In genomic region chr9:132481467-132481866, GRCh38 we compare ENCODE assay signal across 21 cellular contexts.
"Had no signal": no experiment of that assay in that cellular context is flagged by ENCODE, and none has a peak within 500 bp of the region (broad histone marks: within the 10 kb centered on the region; RNA-seq: fewer than 3 reads in every experiment).

No MANE protein-coding gene starts in this region.

- H3K9ac ChIP-seq: parathyroid adenoma had no signal

- H3K27ac Mint-ChIP-seq: dendritic cell treated with granulocyte-macrophage colony-stimulating factor and Interleukin-4, amounts not matched to agents 40 ng/mL and 50 ng/mL, for 4 days; effector memory CD8-positive, alpha-beta T cell; naive B cell; stimulated activated effector memory CD8-positive, alpha-beta T cell treated with anti-CD3 and anti-CD28 coated beads, Interleukin-12 subunit alpha, Interleukin-12 subunit beta, amount 100 ng/mL, for 72 hours had no signal

- DNase-seq: effector memory CD8-positive, alpha-beta T cell; erythroblast; foreskin melanocyte; head of caudate nucleus; left colon; mesendoderm; naive B cell; occipital lobe; right lobe of liver; stimulated activated CD4-positive, alpha-beta T cell treated with anti-CD3 and anti-CD28 coated beads, Interleukin-4, amount 100 ng/mL, for 1 hour; stimulated activated CD8-positive, alpha-beta memory T cell treated with anti-CD3 and anti-CD28 coated beads, Interleukin-4, amount 100 ng/mL, for 48 hours; stimulated activated naive CD8-positive, alpha-beta T cell treated with anti-CD3 and anti-CD28 coated beads, Interleukin-15, Interleukin-2, amounts not matched to agents 100 U/mL and 50 U/mL, for 24 hours; tibial artery; upper lobe of right lung had no signal

- H3K27me3 ChIP-seq: hepatocyte, vagina had no signal

- ATAC-seq: effector memory CD8-positive, alpha-beta T cell; left colon; right lobe of liver; stimulated activated effector memory CD8-positive, alpha-beta T cell treated with anti-CD3 and anti-CD28 coated beads, Interleukin-12 subunit alpha, Interleukin-12 subunit beta, amount 100 ng/mL, for 72 hours; stimulated activated naive CD8-positive, alpha-beta T cell treated with anti-CD3 and anti-CD28 coated beads, Interleukin-15, Interleukin-2, amounts not matched to agents 100 U/mL and 50 U/mL, for 24 hours; upper lobe of right lung had no signal

- H3K4me1 ChIP-seq: parathyroid adenoma, prostate gland, right lobe of liver, tibial artery, upper lobe of right lung, vagina had no signal

- H3K36me3 Mint-ChIP-seq: naive B cell had no signal

- H3K9me3 ChIP-seq: prostate gland, right lobe of liver, tibial artery, upper lobe of right lung, vagina had no signal

- H2AFZ ChIP-seq: hepatocyte, parathyroid adenoma had no signal

- H3K79me2 ChIP-seq: hepatocyte, parathyroid adenoma had no signal

- H3K27ac ChIP-seq: hepatocyte, parathyroid adenoma, prostate gland, right lobe of liver, tibial artery, upper lobe of right lung, vagina had no signal

- H3K4me3 ChIP-seq: hepatocyte, prostate gland, right lobe of liver, tibial artery, upper lobe of right lung, vagina had no signal

- H3K36me3 ChIP-seq: prostate gland, right lobe of liver, tibial artery, upper lobe of right lung, vagina had no signal

- H3K4me3 Mint-ChIP-seq: dendritic cell treated with granulocyte-macrophage colony-stimulating factor and Interleukin-4, amounts not matched to agents 40 ng/mL and 50 ng/mL, for 4 days; effector memory CD8-positive, alpha-beta T cell; naive B cell; stimulated activated effector memory CD8-positive, alpha-beta T cell treated with anti-CD3 and anti-CD28 coated beads, Interleukin-12 subunit alpha, Interleukin-12 subunit beta, amount 100 ng/mL, for 72 hours had no signal

- H3K4me2 ChIP-seq: hepatocyte had no signal

- H3K9me3 Mint-ChIP-seq: dendritic cell treated with granulocyte-macrophage colony-stimulating factor and Interleukin-4, amounts not matched to agents 40 ng/mL and 50 ng/mL, for 4 days; effector memory CD8-positive, alpha-beta T cell; nephron; stimulated activated effector memory CD8-positive, alpha-beta T cell treated with anti-CD3 and anti-CD28 coated beads, Interleukin-12 subunit alpha, Interleukin-12 subunit beta, amount 100 ng/mL, for 72 hours had no signal
